Comparison of ENCODE assay signal across 27 cellular contexts in the genomic region with DNA sequence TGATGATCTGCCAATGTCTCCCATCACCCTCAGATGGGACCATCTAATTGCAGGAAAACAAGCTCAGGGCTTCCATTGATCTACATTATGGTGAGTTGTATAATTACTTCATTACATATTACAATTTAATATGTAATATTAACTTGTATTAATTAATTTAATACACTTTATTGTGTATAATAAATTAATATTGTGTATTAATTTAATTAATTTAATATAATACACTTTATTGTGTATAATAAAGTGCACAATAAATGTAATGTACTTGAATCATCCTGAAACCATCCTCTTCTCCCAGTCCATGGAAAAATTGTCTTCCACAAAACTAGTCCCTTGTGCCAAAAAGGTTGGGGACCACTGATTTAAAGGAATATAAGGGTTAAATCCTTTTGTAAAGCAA.
"Had no signal": no experiment of that assay in that cellular context is flagged by ENCODE, and none has a peak within 500 bp of the region (broad histone marks: within the 10 kb centered on the region; RNA-seq: fewer than 3 reads in every experiment).

No MANE protein-coding gene starts in this region.

- H3K27ac ChIP-seq: colonic mucosa, epithelial cell of prostate, esophagus squamous epithelium, gastrocnemius medialis, heart right ventricle, left lung, lower lobe of right lung had no signal

- H3K4me3 ChIP-seq: colonic mucosa, esophagus squamous epithelium, gastrocnemius medialis, heart right ventricle, left lung, lower lobe of right lung, mucosa of descending colon had no signal

- H3K9me3 Mint-ChIP-seq: dendritic cell treated with granulocyte-macrophage colony-stimulating factor and Interleukin-4, amounts not matched to agents 40 ng/mL and 50 ng/mL, for 4 days; mesothelial cell of epicardium; naive B cell had no signal

- DNase-seq: colonic mucosa; cortex of kidney; effector CD4-positive, alpha-beta T cell; effector memory CD4-positive, alpha-beta T cell; erythroblast; esophagus squamous epithelium; foreskin fibroblast; foreskin melanocyte; gastrocnemius medialis; glutamatergic neuron; head of caudate nucleus; heart right ventricle; hippocampal formation; left cardiac atrium; left lung; left ventricle myocardium superior; lower lobe of right lung; mesenchymal stem cell; mucosa of descending colon; naive B cell; naive thymus-derived CD8-positive, alpha-beta T cell had no signal

- H3K27me3 ChIP-seq: colonic mucosa, esophagus squamous epithelium, gastrocnemius medialis, heart right ventricle, left lung had no signal

- H3K4me1 Mint-ChIP-seq: mesothelial cell of epicardium; naive B cell; naive thymus-derived CD8-positive, alpha-beta T cell had no signal

- FAIRE-seq: islet of Langerhans, keratinocyte had no signal

- H3K36me3 ChIP-seq: colonic mucosa, gastrocnemius medialis had no signal

- H3K9me3 ChIP-seq: colonic mucosa, esophagus squamous epithelium, gastrocnemius medialis, heart right ventricle, left lung, lower lobe of right lung, mucosa of descending colon had no signal

- H3K36me3 Mint-ChIP-seq: naive B cell; naive thymus-derived CD8-positive, alpha-beta T cell had no signal

- H3K27me3 Mint-ChIP-seq: dendritic cell treated with granulocyte-macrophage colony-stimulating factor and Interleukin-4, amounts not matched to agents 40 ng/mL and 50 ng/mL, for 4 days; naive B cell had no signal

- H3K27ac Mint-ChIP-seq: dendritic cell treated with granulocyte-macrophage colony-stimulating factor and Interleukin-4, amounts not matched to agents 40 ng/mL and 50 ng/mL, for 4 days; mesothelial cell of epicardium; naive B cell; naive thymus-derived CD8-positive, alpha-beta T cell had no signal

- H3K4me1 ChIP-seq: colonic mucosa, esophagus squamous epithelium, gastrocnemius medialis, heart right ventricle, lower lobe of right lung had no signal

- ATAC-seq: esophagus mucosa; gastrocnemius medialis; heart right ventricle; left cardiac atrium; left lung; left ventricle myocardium superior; lower lobe of right lung; mucosa of descending colon; naive thymus-derived CD8-positive, alpha-beta T cell had no signal

- H3K4me3 Mint-ChIP-seq: dendritic cell treated with granulocyte-macrophage colony-stimulating factor and Interleukin-4, amounts not matched to agents 40 ng/mL and 50 ng/mL, for 4 days; mesothelial cell of epicardium; naive B cell; naive thymus-derived CD8-positive, alpha-beta T cell had no signal
